Comparison of ENCODE assay signal across 18 cellular contexts in the genomic region with DNA sequence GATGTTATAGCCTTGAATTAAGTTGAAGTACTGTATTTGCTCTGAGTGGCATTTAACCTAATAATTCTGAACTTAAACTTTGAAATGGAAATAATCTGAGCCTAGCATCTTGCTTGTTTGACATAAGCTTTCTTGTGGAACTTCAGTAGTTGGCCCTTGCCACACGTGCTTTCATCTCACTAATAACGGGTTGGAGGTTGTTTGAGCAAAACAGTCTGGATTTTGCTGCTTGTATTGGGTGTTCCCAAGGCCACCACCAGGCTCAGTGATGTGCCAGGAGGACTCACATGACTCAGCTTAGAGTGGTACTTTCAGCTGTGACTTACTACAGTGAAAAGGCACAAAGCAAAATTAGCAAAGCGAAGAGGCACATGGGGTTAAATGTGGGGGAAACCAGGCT. TPM values are rescaled to one million over a fixed set of nuclear protein-coding genes. Genes with fewer than 3 reads are reported as not detected.
DNase-seq lines count a peak whose midpoint lies in the region; ATAC-seq, FAIRE-seq and TF ChIP-seq lines count a peak whose summit lies in the region.
"Had no signal": no experiment of that assay in that cellular context is flagged by ENCODE, and none has a peak within 500 bp of the region (broad histone marks: within the 10 kb centered on the region; RNA-seq: fewer than 3 reads in every experiment).

No MANE protein-coding gene starts in this region.

- H3K79me2 ChIP-seq in HepG2 (ENCODE audit: insufficient read depth, low read length) (no peaks in the 10 kb centered on the region), Karpas-422 (ENCODE audit: low read length) (no peaks in the 10 kb centered on the region)

- no peaks in the 10 kb centered on the region for H3K9me3 ChIP-seq in HepG2 (ENCODE audit: low read length)
- no peaks in the 10 kb centered on the region for H3K9me3 ChIP-seq in right lobe of liver
- no peaks in the 10 kb centered on the region for H3K9me3 ChIP-seq in Karpas-422 (ENCODE audit: low read length)
- H3K9me3 ChIP-seq: BLaER1 treated with 17β-estradiol and CSF1 and Interleukin-3, amounts not matched to agents 10 nM and 100 nM; sigmoid colon had no signal

- TF ChIP-seq EP300 in HepG2 (IDR thresholded peaks at IDR 0.05; ENCODE audit: low read depth in 2 of 2, low read length in 2 of 2) = 0 out of 4 replicates have a peak, but pooled peaks of 1 of the 2 experiments have one; percentile 12
- TF ChIP-seq EP300 in HepG2 (CRISPR knock-in tag; IDR thresholded peaks at IDR 0.05; ENCODE audit: borderline replicate concordance) = no peak

- peaks cover 19% of the 10 kb centered on the region for H3K4me1 Mint-ChIP-seq in activated T-helper 17 cell treated with anti-CD3 and anti-CD28 coated beads, Interleukin-2, amount 50 U/mL, for 72 hours

- no peak overlapping the region for H3K4me2 ChIP-seq in HepG2 (ENCODE audit: low read depth, low read length)
- no peak overlapping the region for H3K4me2 ChIP-seq in Karpas-422 (ENCODE audit: low read depth, low read length, poor library complexity, severe bottlenecking)
- H3K4me2 ChIP-seq: BLaER1 treated with 17β-estradiol and CSF1 and Interleukin-3, amounts not matched to agents 10 nM and 100 nM; PC-9 had no signal

- TF ChIP-seq CTCF in HepG2 (CRISPR knock-in tag; IDR thresholded peaks at IDR 0.05) (peak; percentile 23; the same call in 1 of the 2 replicates), right lobe of liver (IDR thresholded peaks at IDR 0.05) (no peak)

- DNase-seq in HepG2 (ENCODE audit: low spot score) (peak; percentile 66), right lobe of liver (no peak), Karpas-422 (no peak), NCI-H2196 (lab: John Stamatoyannopoulos, UW; ENCODE audit: unreplicated experiment) (no peak), NCI-H524 (lab: John Stamatoyannopoulos, UW) (no peak)
- DNase-seq: activated gamma-delta T cell treated with Interleukin-2 at 50 U/mL for 16 hours, dermis blood vessel endothelial cell, DMS153, erythroblast, H7, NCI-H1436 treated with DMSO at 0.1 percent for 48 hours, PC-9, sigmoid colon had no signal

- H3K9me2 ChIP-seq in Karpas-422 (replicated peaks; ENCODE audit: insufficient read depth, low read length) = no peaks in the 10 kb centered on the region

- H3K36me3 Mint-ChIP-seq in activated T-helper 17 cell treated with anti-CD3 and anti-CD28 coated beads, Interleukin-2, amount 50 U/mL, for 72 hours (ENCODE audit: low read depth) = peaks cover 100% of the 10 kb centered on the region

- H3K4me3 ChIP-seq in HepG2 (replicated peaks in 1 of 3; ENCODE audit: insufficient read depth in 1 of 3, low read depth in 2 of 3, low read length in 3 of 3) (no peak overlapping the region), right lobe of liver (no peak overlapping the region), Karpas-422 (ENCODE audit: low read length) (no peak overlapping the region)
- H3K4me3 ChIP-seq: BLaER1 treated with 17β-estradiol and CSF1 and Interleukin-3, amounts not matched to agents 10 nM and 100 nM; PC-9; sigmoid colon had no signal

- H3K9me3 Mint-ChIP-seq in activated T-helper 17 cell treated with anti-CD3 and anti-CD28 coated beads, Interleukin-2, amount 50 U/mL, for 72 hours = no peaks in the 10 kb centered on the region

- TF ChIP-seq POLR2A in HepG2 (IDR thresholded peaks at IDR 0.05; ENCODE audit: insufficient read depth in 1 of 2, low read depth in 2 of 2, low read length in 2 of 2) = no peak
- TF ChIP-seq POLR2A in right lobe of liver (IDR thresholded peaks at IDR 0.05) = no peak

- H3K9ac ChIP-seq in HepG2 (ENCODE audit: insufficient read depth, low read depth, low read length) (no peak overlapping the region), Karpas-422 (ENCODE audit: low read length) (no peak overlapping the region)
- H3K9ac ChIP-seq: BLaER1 treated with 17β-estradiol and CSF1 and Interleukin-3, amounts not matched to agents 10 nM and 100 nM had no signal

- H3K27me3 ChIP-seq in HepG2 (ENCODE audit: control insufficient read depth in 1 of 2, insufficient read depth in 2 of 2, low read length in 2 of 2) = no peaks in the 10 kb centered on the region
- H3K27me3 ChIP-seq in right lobe of liver = no peaks in the 10 kb centered on the region
- no peaks in the 10 kb centered on the region for H3K27me3 ChIP-seq in layer of hippocampus (ENCODE audit: control insufficient read depth, insufficient read depth, low read length)
- no peaks in the 10 kb centered on the region for H3K27me3 ChIP-seq in Karpas-422 (ENCODE audit: low read length)
- H3K27me3 ChIP-seq: BLaER1 treated with 17β-estradiol and CSF1 and Interleukin-3, amounts not matched to agents 10 nM and 100 nM; sigmoid colon had no signal

- H3K27ac Mint-ChIP-seq in activated T-helper 17 cell treated with anti-CD3 and anti-CD28 coated beads, Interleukin-2, amount 50 U/mL, for 72 hours = peak overlapping the region; percentile 85

- CTCF ChIA-PET in HepG2 (lab: Yijun Ruan, JAX; ENCODE audit: low intra/inter-chr PET ratio, low total read pairs) = no interaction called here

- TF ChIP-seq RAD21 in HepG2 (CRISPR knock-in tag; IDR thresholded peaks at IDR 0.05) = no peak

- POLR2A ChIA-PET in HepG2 (lab: Yijun Ruan, JAX) = interaction anchor here (1.2 to 2.5 kb wide), 2 partner anchors 35 to 44 kb away, joined by 3 to 6 read pairs; partner anchors contain the start of genes CKS2 and SECISBP2

- FAIRE-seq in HepG2 (lab: Jason Lieb, UNC) = peak; percentile 75
- FAIRE-seq: islet of Langerhans had no signal

- H4K20me1 ChIP-seq in HepG2 (ENCODE audit: insufficient read depth, low read length) (no peaks in the 10 kb centered on the region), Karpas-422 (ENCODE audit: insufficient read depth, low read depth, low read length) (no peaks in the 10 kb centered on the region)

- H3K4me3 Mint-ChIP-seq in activated T-helper 17 cell treated with anti-CD3 and anti-CD28 coated beads, Interleukin-2, amount 50 U/mL, for 72 hours = no peak overlapping the region

- ATAC-seq in HepG2 (peak; percentile 55), right lobe of liver (no peak)
- no peak for ATAC-seq in activated T-helper 17 cell treated with anti-CD3 and anti-CD28 coated beads, Interleukin-2, amount 50 U/mL, for 72 hours (replicated peaks)
- ATAC-seq: SK-N-SH treated with all-trans-retinoic acid at 6 μM for 48 hours had no signal

- no peaks in the 10 kb centered on the region for H3K27me3 Mint-ChIP-seq in activated T-helper 17 cell treated with anti-CD3 and anti-CD28 coated beads, Interleukin-2, amount 50 U/mL, for 72 hours

- H2AFZ ChIP-seq in HepG2 (ENCODE audit: low read length) = no peak overlapping the region
- H2AFZ ChIP-seq in Karpas-422 (ENCODE audit: low read length) = no peak overlapping the region
- H2AFZ ChIP-seq: PC-9 had no signal

- intact Hi-C loops in HepG2 (cut with micrococcal nuclease; ENCODE audit: unreplicated experiment) (no loop called here), right lobe of liver (cut with DNase I) (no loop called here)

- 37% methylated on average over 3 of the region's 3 CpGs for WGBS in HepG2 (ENCODE audit: low lambda C conversion rate)
- WGBS in right lobe of liver (ENCODE audit: insufficient coverage, low coverage, low lambda C conversion rate, missing lambda C conversion rate) = 44% methylated on average over 2 of the region's 3 CpGs

- H3K36me3 ChIP-seq in HepG2 (replicated peaks in 1 of 2; ENCODE audit: control insufficient read depth in 1 of 2, insufficient read depth in 2 of 2, low read length in 2 of 2) = peaks cover 17 to 48% of the 10 kb centered on the region in 2 experiments
- peaks cover 8 to 48% (median 19%) of the 10 kb centered on the region in 4 donors for H3K36me3 ChIP-seq in right lobe of liver
- H3K36me3 ChIP-seq in Karpas-422 (ENCODE audit: insufficient read depth, low read length) = peaks cover 21% of the 10 kb centered on the region; the same call in 1 of the 2 replicates

- H3K27ac ChIP-seq in HepG2 (ENCODE audit: extremely low read length, insufficient read depth, low read length) = peak overlapping the region; percentile 10
- H3K27ac ChIP-seq in right lobe of liver = no peak overlapping the region
- H3K27ac ChIP-seq in layer of hippocampus (ENCODE audit: low read depth, low read length) = peak overlapping the region; percentile 2
- H3K27ac ChIP-seq in Karpas-422 (ENCODE audit: low read length) = no peak overlapping the region
- H3K27ac ChIP-seq: BLaER1 treated with 17β-estradiol and CSF1 and Interleukin-3, amounts not matched to agents 10 nM and 100 nM; PC-9; sigmoid colon had no signal

- peaks cover 77% of the 10 kb centered on the region for H3K4me1 ChIP-seq in HepG2 (ENCODE audit: insufficient read depth, low read length)
- H3K4me1 ChIP-seq in right lobe of liver = peaks cover 0 to 39% (median 20%) of the 10 kb centered on the region in 4 donors
- H3K4me1 ChIP-seq in Karpas-422 (ENCODE audit: low read length) = no peaks in the 10 kb centered on the region
- H3K4me1 ChIP-seq: sigmoid colon had no signal

- BruUV-seq in HepG2 (replicated peaks; lab: Mats Ljungman, UMichigan) = no TSS peak

- in situ Hi-C loops in HepG2 (cut with HindIII; ENCODE audit: extremely low pct_ligation_motif_present, low pct_unique_long_range_greater_than_20kb) = no loop called here

RNA-seq across cellular contexts. Expression of gene SECISBP2, which starts 35.7 kb away (rescaled TPM):
- total RNA-seq in HepG2 (2016; rRNA removed; fragmentation: Illumina TruSeq; extraction: Trizol) = 32.4 and 32.9 TPM in 2 replicates
- total RNA-seq in HepG2 (2016; cell fraction: cytosol; rRNA removed; fragmentation: Illumina TruSeq; extraction: Trizol; ENCODE audit: low read depth) = 14.6 and 17.7 TPM in 2 replicates
- total RNA-seq in HepG2 (2016; cell fraction: insoluble cytoplasmic fraction; rRNA removed; fragmentation: Illumina TruSeq; extraction: Trizol) = 34.2 and 35.3 TPM in 2 replicates
- total RNA-seq in HepG2 (2016; cell fraction: membrane; rRNA removed; fragmentation: Illumina TruSeq; extraction: Trizol) = 39.7 and 44.1 TPM in 2 replicates
- total RNA-seq in HepG2 (2016; cell fraction: nucleus; rRNA removed; fragmentation: Illumina TruSeq; extraction: Trizol) = 37.8 and 40.1 TPM in 2 replicates
- 38.0 and 38.4 TPM in 2 replicates for polyA plus RNA-seq in HepG2 (2011; rRNA removed)
- polyA plus RNA-seq in HepG2 (2011; cell fraction: cytosol; rRNA removed) = 20.4 and 26.2 TPM in 2 replicates
- polyA plus RNA-seq in HepG2 (2011; cell fraction: nucleus; rRNA removed) = 48.6 and 57.7 TPM in 2 replicates
- polyA plus RNA-seq in HepG2 (2012) = 31.4 and 31.5 TPM in 2 replicates
- polyA plus RNA-seq in HepG2 (2016; cell fraction: cytosol; fragmentation: Illumina TruSeq; extraction: Trizol; ENCODE audit: low read depth) = 18.7 and 19.7 TPM in 2 replicates
- polyA plus RNA-seq in HepG2 (2016; cell fraction: insoluble cytoplasmic fraction; fragmentation: Illumina TruSeq; extraction: Trizol; ENCODE audit: low read depth) = 32.7 and 33.1 TPM in 2 replicates
- 33.3 and 34.2 TPM in 2 replicates for polyA plus RNA-seq in HepG2 (2016; cell fraction: membrane; fragmentation: Illumina TruSeq; extraction: Trizol; ENCODE audit: low read depth)
- polyA plus RNA-seq in HepG2 (2016; cell fraction: nucleus; fragmentation: Illumina TruSeq; extraction: Trizol; ENCODE audit: insufficient read depth, low read depth) = 46.3 and 52.0 TPM in 2 replicates
- polyA minus RNA-seq in HepG2 (2011; rRNA and poly(A)+ RNA removed; ENCODE audit: low replicate concordance) = 21.8 and 27.1 TPM in 2 replicates
- 13.3 and 14.0 TPM in 2 replicates for polyA minus RNA-seq in HepG2 (2011; cell fraction: cytosol; rRNA and poly(A)+ RNA removed)
- polyA minus RNA-seq in HepG2 (2011; cell fraction: nucleus; rRNA and poly(A)+ RNA removed) = 60.4 and 64.4 TPM in 2 replicates
- 10 to 100 TPM; 17.3 to 34.2 (median 26.5) TPM for total RNA-seq in right lobe of liver
- 10 to 100 TPM; 33.1 to 40.1 TPM for total RNA-seq in activated T-helper 17 cell treated with anti-CD3 and anti-CD28 coated beads, Interleukin-2, amount 50 U/mL, for 72 hours
- total RNA-seq in Karpas-422 (2014; rRNA removed; shearing (Covaris generic); ENCODE audit: low replicate concordance) = 49.9 and 74.1 TPM in 2 replicates

RNA-seq across cellular contexts. Expression of gene CKS2, which starts 43.0 kb away (rescaled TPM):
- 317 and 498 TPM in 2 replicates for total RNA-seq in HepG2 (2016; rRNA removed; fragmentation: Illumina TruSeq; extraction: Trizol)
- total RNA-seq in HepG2 (2016; cell fraction: cytosol; rRNA removed; fragmentation: Illumina TruSeq; extraction: Trizol; ENCODE audit: low read depth) = 202 and 209 TPM in 2 replicates
- total RNA-seq in HepG2 (2016; cell fraction: insoluble cytoplasmic fraction; rRNA removed; fragmentation: Illumina TruSeq; extraction: Trizol) = 319 and 528 TPM in 2 replicates
- total RNA-seq in HepG2 (2016; cell fraction: membrane; rRNA removed; fragmentation: Illumina TruSeq; extraction: Trizol) = 159 TPM in 2 replicates
- total RNA-seq in HepG2 (2016; cell fraction: nucleus; rRNA removed; fragmentation: Illumina TruSeq; extraction: Trizol) = 121 and 124 TPM in 2 replicates
- polyA plus RNA-seq in HepG2 (2011; rRNA removed) = 151 and 251 TPM in 2 replicates
- 262 and 383 TPM in 2 replicates for polyA plus RNA-seq in HepG2 (2011; cell fraction: cytosol; rRNA removed)
- 75.2 and 95.2 TPM in 2 replicates for polyA plus RNA-seq in HepG2 (2011; cell fraction: nucleus; rRNA removed)
- polyA plus RNA-seq in HepG2 (2012) = 170 and 179 TPM in 2 replicates
- 102 and 110 TPM in 2 replicates for polyA plus RNA-seq in HepG2 (2016; cell fraction: cytosol; fragmentation: Illumina TruSeq; extraction: Trizol; ENCODE audit: low read depth)
- polyA plus RNA-seq in HepG2 (2016; cell fraction: insoluble cytoplasmic fraction; fragmentation: Illumina TruSeq; extraction: Trizol; ENCODE audit: low read depth) = 534 and 617 TPM in 2 replicates
- 117 and 124 TPM in 2 replicates for polyA plus RNA-seq in HepG2 (2016; cell fraction: membrane; fragmentation: Illumina TruSeq; extraction: Trizol; ENCODE audit: low read depth)
- polyA plus RNA-seq in HepG2 (2016; cell fraction: nucleus; fragmentation: Illumina TruSeq; extraction: Trizol; ENCODE audit: insufficient read depth, low read depth) = 190 and 193 TPM in 2 replicates
- polyA minus RNA-seq in HepG2 (2011; rRNA and poly(A)+ RNA removed; ENCODE audit: low replicate concordance) = 158 and 427 TPM in 2 replicates
- 55.3 and 63.5 TPM in 2 replicates for polyA minus RNA-seq in HepG2 (2011; cell fraction: cytosol; rRNA and poly(A)+ RNA removed)
- 22.9 and 24.1 TPM in 2 replicates for polyA minus RNA-seq in HepG2 (2011; cell fraction: nucleus; rRNA and poly(A)+ RNA removed)
- 10 to 100 TPM in 3 of 6 experiments, 1 to 10 TPM in 3; 4.4 to 27.2 (median 9.1) TPM for total RNA-seq in right lobe of liver
- 100 to 1,000 TPM; 179 to 230 TPM for total RNA-seq in activated T-helper 17 cell treated with anti-CD3 and anti-CD28 coated beads, Interleukin-2, amount 50 U/mL, for 72 hours
- total RNA-seq in Karpas-422 (2014; rRNA removed; shearing (Covaris generic); ENCODE audit: low replicate concordance) = 150 and 319 TPM in 2 replicates

Comparison
In these comparisons a context has a peak if more than half of its experiments do, and no peak if none do; other contexts are left out.
1. H3K27ac ChIP-seq: peak in HepG2 (single experiment) and layer of hippocampus (single experiment); none in right lobe of liver (0 of 3) and Karpas-422 (single experiment).